Comparison of ENCODE assay signal across 9 cellular contexts in genomic region chr16:1152123-1152638, GRCh38. TPM values are rescaled to one million over a fixed set of nuclear protein-coding genes. Genes with fewer than 3 reads are reported as not detected.
A peak's percentile ranks its signal among the peaks of the same experiment; 100 is the strongest.
DNase-seq lines count a peak whose midpoint lies in the region; ATAC-seq and TF ChIP-seq lines count a peak whose summit lies in the region.
"Had no signal": no experiment of that assay in that cellular context is flagged by ENCODE, and none has a peak within 500 bp of the region (broad histone marks: within the 10 kb centered on the region; RNA-seq: fewer than 3 reads in every experiment).

No MANE protein-coding gene starts in this region.

- TF ChIP-seq RAD21 in IMR-90 (IDR thresholded peaks at IDR 0.05; ENCODE audit: low read length) = no peak

- no peak overlapping the region for H2AK5ac ChIP-seq in IMR-90 (ENCODE audit: low read depth, low read length)

- POLR2A ChIA-PET in IMR-90 (lab: Charles Lee; ENCODE audit: unreplicated experiment) = no interaction called here
- POLR2A ChIA-PET in PC-3 (lab: Charles Lee; ENCODE audit: unreplicated experiment) = no interaction called here

- H3K9ac ChIP-seq in IMR-90 (ENCODE audit: low read depth, low read length) (peak overlapping the region; percentile 34; the same call in 1 of the 2 replicates), PC-3 (ENCODE audit: low read length) (no peak overlapping the region)

- H3K36me3 ChIP-seq in IMR-90 (ENCODE audit: control insufficient read depth, insufficient read depth, low read length) (no peaks in the 10 kb centered on the region), PC-3 (ENCODE audit: low read depth, low read length) (no peaks in the 10 kb centered on the region)

- dilution Hi-C loops in IMR-90 (cut with HindIII; ENCODE audit: low sequenced_read_pairs, unreplicated experiment) = no loop called here

- no peak; the same call in 1 of the 2 replicates for ATAC-seq in IMR-90 (ENCODE audit: low read depth)
- no peak for ATAC-seq in HG03442 (IDR thresholded peaks at IDR 0.05; ENCODE audit: unreplicated experiment)
- ATAC-seq in PC-3 = no peak
- no peak for ATAC-seq in HG03108 (IDR thresholded peaks at IDR 0.05; ENCODE audit: unreplicated experiment)

- no peak overlapping the region for H3K4ac ChIP-seq in IMR-90 (ENCODE audit: low read depth, low read length)

- peaks cover 6% of the 10 kb centered on the region for H4K20me1 ChIP-seq in IMR-90 (ENCODE audit: insufficient read depth, low read length)
- H4K20me1 ChIP-seq in PC-3 (ENCODE audit: low read length) = no peaks in the 10 kb centered on the region

- BruUV-seq in IMR-90 (replicated peaks; lab: Mats Ljungman, UMichigan) (no TSS peak), PC-3 (replicated peaks; lab: Mats Ljungman, UMichigan) (no TSS peak)

- 22% methylated on average over 10 of the region's 40 CpGs; no CpG with 5 or more reads in 1 of the 2 experiments for WGBS in IMR-90 (ENCODE audit: extremely low coverage in 2 of 2, insufficient read length in 1 of 2), 2 experiments

- no peaks in the 10 kb centered on the region for H3K36me3 Mint-ChIP-seq in activated T-cell treated with anti-CD3 and anti-CD28 coated beads, Interleukin-2, amount 50 U/mL, for 24 hours (ENCODE audit: low read depth)

- H3K9me3 ChIP-seq in IMR-90 (ENCODE audit: control insufficient read depth, insufficient read depth, low read length) = peaks cover under 1% of the 10 kb centered on the region; the same call in 1 of the 2 replicates
- H3K9me3 ChIP-seq in PC-3 (ENCODE audit: low read length) = no peaks in the 10 kb centered on the region

- peaks cover 21% of the 10 kb centered on the region for H3K27me3 Mint-ChIP-seq in activated T-cell treated with anti-CD3 and anti-CD28 coated beads, Interleukin-2, amount 50 U/mL, for 24 hours

- H2AFZ ChIP-seq in IMR-90 (replicated peaks; ENCODE audit: low read length, poor library complexity) (peak overlapping the region; percentile 76), PC-3 (ENCODE audit: low read length) (no peak overlapping the region)

- peak overlapping the region; percentile 26; the same call in 1 of the 2 replicates for H4K91ac ChIP-seq in IMR-90 (ENCODE audit: insufficient read depth, low read depth, low read length)

- peak overlapping the region; percentile 78 for H2AK9ac ChIP-seq in IMR-90 (replicated peaks; ENCODE audit: low read depth, low read length, poor library complexity)

- H3K9me1 ChIP-seq in IMR-90 (ENCODE audit: insufficient read depth, low read length) = no peaks in the 10 kb centered on the region

- H3K27ac Mint-ChIP-seq in activated T-cell treated with anti-CD3 and anti-CD28 coated beads, Interleukin-2, amount 50 U/mL, for 24 hours = no peak overlapping the region

- no peak overlapping the region for H2BK15ac ChIP-seq in IMR-90 (ENCODE audit: low read depth, low read length)

- no peaks in the 10 kb centered on the region for H3K9me3 Mint-ChIP-seq in activated T-cell treated with anti-CD3 and anti-CD28 coated beads, Interleukin-2, amount 50 U/mL, for 24 hours

- no peak overlapping the region for H3K56ac ChIP-seq in IMR-90 (ENCODE audit: extremely low read depth, insufficient read depth, low read length)

- in situ Hi-C loops in IMR-90 (cut with MboI; ENCODE audit: low sequenced_read_pairs) = no loop called here

- CTCF ChIA-PET in IMR-90 (lab: Yijun Ruan, JAX) = no interaction called here
- CTCF ChIA-PET in PC-3 (lab: Charles Lee) = no interaction called here

- no peak overlapping the region; the same call in 1 of the 2 replicates for H3K27ac ChIP-seq in IMR-90 (ENCODE audit: insufficient read depth, low read length)
- no peak overlapping the region for H3K27ac ChIP-seq in PC-3 (ENCODE audit: low read length)

- H3K9me2 ChIP-seq in PC-3 (replicated peaks; ENCODE audit: low read length) = no peaks in the 10 kb centered on the region

- peak overlapping the region; percentile 51 for H3K4me3 Mint-ChIP-seq in activated T-cell treated with anti-CD3 and anti-CD28 coated beads, Interleukin-2, amount 50 U/mL, for 24 hours

- no peak overlapping the region; the same call in 1 of the 2 replicates for H4K5ac ChIP-seq in IMR-90 (ENCODE audit: low read depth, low read length)

- H3K4me2 ChIP-seq in IMR-90 (ENCODE audit: low read depth, low read length) (no peak overlapping the region), PC-3 (ENCODE audit: low read length) (no peak overlapping the region)

- H3K14ac ChIP-seq in IMR-90 (replicated peaks; ENCODE audit: low read depth, low read length) = no peak overlapping the region

- H2BK20ac ChIP-seq in IMR-90 (ENCODE audit: low read depth, low read length) = no peak overlapping the region

- no peaks in the 10 kb centered on the region for H3K79me2 ChIP-seq in PC-3 (ENCODE audit: low read length)

- H2BK120ac ChIP-seq in IMR-90 (ENCODE audit: low read depth, low read length) = no peak overlapping the region

- no peak overlapping the region for H2BK5ac ChIP-seq in IMR-90 (ENCODE audit: low read depth, low read length, poor library complexity, severe bottlenecking)

- no peaks in the 10 kb centered on the region for H3F3A ChIP-seq in PC-3 (ENCODE audit: low read length, unreplicated experiment)

- no peaks in the 10 kb centered on the region for H3K79me1 ChIP-seq in IMR-90 (ENCODE audit: low read depth in 1 of 2, low read length in 2 of 2)

- H3K4me1 Mint-ChIP-seq in activated T-cell treated with anti-CD3 and anti-CD28 coated beads, Interleukin-2, amount 50 U/mL, for 24 hours (ENCODE audit: low read depth) = peaks cover 6% of the 10 kb centered on the region

- no peak overlapping the region for H4K8ac ChIP-seq in IMR-90 (ENCODE audit: low read depth in 2 of 2, low read length in 2 of 2)

- no peak for TF ChIP-seq POLR2A in IMR-90 (IDR thresholded peaks at IDR 0.05; ENCODE audit: low read depth, low read length)

- intact Hi-C loops in IMR-90 (cut with micrococcal nuclease) = no loop called here
- intact Hi-C loops in PC-3 (cut with micrococcal nuclease) = no loop called here

- H3K23ac ChIP-seq in IMR-90 (ENCODE audit: low read depth, low read length) = no peak overlapping the region

- peaks cover 12% of the 10 kb centered on the region; the same call in 1 of the 2 replicates for H3K4me1 ChIP-seq in IMR-90 (ENCODE audit: control insufficient read depth, insufficient read depth, low read length)
- peaks cover 11% of the 10 kb centered on the region; the same call in 1 of the 2 replicates for H3K4me1 ChIP-seq in PC-3 (ENCODE audit: insufficient read depth, low read length)

- TF ChIP-seq CTCF in IMR-90 (conservative IDR thresholded peaks at IDR 0.05; ENCODE audit: low read depth, low read length) = no peak
- TF ChIP-seq CTCF in PC-3 (conservative IDR thresholded peaks at IDR 0.05; ENCODE audit: low read depth, low read length) = no peak

- H3K18ac ChIP-seq in IMR-90 (ENCODE audit: low read depth, low read length) = no peak overlapping the region

- H3K4me3 ChIP-seq in IMR-90 (ENCODE audit: insufficient read depth, low read depth, low read length) = peak overlapping the region; percentile 10; the same call in 1 of the 2 replicates
- no peak overlapping the region for H3K4me3 ChIP-seq in PC-3 (ENCODE audit: low read length)

- H3K27me3 ChIP-seq in IMR-90 (ENCODE audit: control insufficient read depth, insufficient read depth, low read length) (peaks cover 6% of the 10 kb centered on the region; the same call in 1 of the 2 replicates), PC-3 (ENCODE audit: low read length) (peaks cover 7% of the 10 kb centered on the region)

- DNase-seq in IMR-90 = no peak
- DNase-seq in activated T-cell treated with anti-CD3 and anti-CD28 coated beads, Interleukin-2, amount 50 U/mL, for 24 hours = peak; percentile 63
- peak; percentile 56 for DNase-seq in hepatic stellate cell (ENCODE audit: low spot score)
- peak; percentile 4 to 16 for DNase-seq in stimulated activated CD8-positive, alpha-beta memory T cell treated with anti-CD3 and anti-CD28 coated beads, Interleukin-2, amount 100 ng/mL, for 1 hour (ENCODE audit: low read depth in 2 of 2)
- DNase-seq in UCSD-AML1 (lab: John Stamatoyannopoulos, UW; ENCODE audit: unreplicated experiment) = no peak
- no peak for DNase-seq in PC-3

TF ChIP-seq in IMR-90, 13 proteins besides CTCF, POLR2A, EP300 and RAD21:
- TF ChIP-seq CEBPB (IDR thresholded peaks at IDR 0.05; ENCODE audit: low read depth, low read length) = no peak
- no peak for TF ChIP-seq BHLHE40 (IDR thresholded peaks at IDR 0.05; ENCODE audit: low read depth, low read length)
- TF ChIP-seq MAZ (IDR thresholded peaks at IDR 0.05; ENCODE audit: borderline replicate concordance, low read depth, low read length) = no peak
- TF ChIP-seq RCOR1 (IDR thresholded peaks at IDR 0.05; ENCODE audit: insufficient replicate concordance, low read length) = no peak
- TF ChIP-seq FOS (IDR thresholded peaks at IDR 0.05; ENCODE audit: low read depth, low read length) = no peak
- TF ChIP-seq RFX5 (IDR thresholded peaks at IDR 0.05; ENCODE audit: low read depth, low read length) = no peak
- no peak for TF ChIP-seq NFE2L2 (IDR thresholded peaks at IDR 0.05; ENCODE audit: low read depth, low read length)

RNA-seq across cellular contexts. Expression of gene CACNA1H, which starts 0.7 kb away (rescaled TPM):
- total RNA-seq in IMR-90 (2012; rRNA removed) (1.6 and 1.7 TPM in 2 replicates), PC-3 (2014; rRNA removed) (4.1 and 7.8 TPM in 2 replicates)
- 5.8 and 6.1 TPM in 2 replicates for polyA plus RNA-seq in IMR-90 (2012; rRNA removed)
- 4.9 and 8.1 TPM in 2 replicates for polyA plus RNA-seq in IMR-90 (2012; cell fraction: cytosol; rRNA removed)
- 12.2 and 35.8 TPM in 2 replicates for polyA plus RNA-seq in IMR-90 (2012; cell fraction: nucleus; rRNA removed; ENCODE audit: low replicate concordance)

RNA-seq across cellular contexts. Expression of gene C1QTNF8, which starts 56.1 kb away (rescaled TPM):
- total RNA-seq in IMR-90 (2012; rRNA removed) (not detected in 2 replicates), PC-3 (2014; rRNA removed) (not detected in 2 replicates)
- polyA plus RNA-seq in IMR-90 (2012; rRNA removed) = not detected in 2 replicates
- not detected in 2 replicates for polyA plus RNA-seq in IMR-90 (2012; cell fraction: cytosol; rRNA removed)
- not detected in 2 replicates for polyA plus RNA-seq in IMR-90 (2012; cell fraction: nucleus; rRNA removed; ENCODE audit: low replicate concordance)
- total RNA-seq: lung microvascular endothelial cell had no signal

Comparison
In these comparisons a context has a peak if more than half of its experiments do, and no peak if none do; other contexts are left out.
1. DNase-seq: peak in activated T-cell treated with anti-CD3 and anti-CD28 coated beads, Interleukin-2, amount 50 U/mL, for 24 hours (single experiment), hepatic stellate cell (single experiment) and stimulated activated CD8-positive, alpha-beta memory T cell treated with anti-CD3 and anti-CD28 coated beads, Interleukin-2, amount 100 ng/mL, for 1 hour (2 of 2); none in IMR-90 (single experiment), UCSD-AML1 (single experiment) and PC-3 (single experiment).